ENCODE assay signal across 13 cellular contexts in the genomic region with DNA sequence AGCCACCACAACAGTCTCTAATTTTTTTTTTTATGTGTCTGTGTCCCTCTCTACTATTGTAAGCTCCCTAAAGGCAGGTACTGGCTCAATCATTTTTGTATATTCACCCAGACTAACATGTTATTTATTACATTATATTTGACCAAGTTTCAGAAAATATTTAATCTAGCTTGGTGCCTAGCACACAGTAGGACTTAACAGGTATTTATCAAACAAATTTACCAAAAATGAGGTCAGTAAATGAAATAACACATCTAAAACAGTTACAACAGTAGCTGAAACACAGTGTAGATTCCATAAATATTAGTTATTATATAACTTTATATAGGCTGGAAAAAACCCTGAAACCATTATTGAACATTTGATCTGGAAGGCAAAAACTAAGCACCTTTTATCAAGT. TPM values are rescaled to one million over a fixed set of nuclear protein-coding genes. Genes with fewer than 3 reads are reported as not detected.
A peak's percentile ranks its signal among the peaks of the same experiment; 100 is the strongest.
DNase-seq lines count a peak whose midpoint lies in the region; ATAC-seq and TF ChIP-seq lines count a peak whose summit lies in the region.
"Had no signal": no experiment of that assay in that cellular context is flagged by ENCODE, and none has a peak within 500 bp of the region (broad histone marks: within the 10 kb centered on the region; RNA-seq: fewer than 3 reads in every experiment).

No MANE protein-coding gene starts in this region.

- peak overlapping the region in 3 of 4 donors; percentile 39 to 66 (median 53) for H3K4me3 Mint-ChIP-seq in CD4-positive, CD25-positive, alpha-beta regulatory T cell
- H3K4me3 Mint-ChIP-seq in activated T-helper 2 cell treated with anti-CD3 and anti-CD28 coated beads, Interferon-gamma antibody, Interleukin-2, Interleukin-4, amounts not matched to agents 10 μg/mL and 5 μg/mL and 100 μg/mL, durations not matched to agents 14 hours and 24 hours and 36 hours (ENCODE audit: low read depth), result peak overlapping the region; percentile 66
- H3K4me3 Mint-ChIP-seq in natural killer cell, result peak overlapping the region; percentile 17

- H3K27me3 Mint-ChIP-seq in CD4-positive, CD25-positive, alpha-beta regulatory T cell, result peaks cover 4% of the 10 kb centered on the region
- H3K27me3 Mint-ChIP-seq in activated T-helper 2 cell treated with anti-CD3 and anti-CD28 coated beads, Interferon-gamma antibody, Interleukin-2, Interleukin-4, amounts not matched to agents 10 μg/mL and 5 μg/mL and 100 μg/mL, durations not matched to agents 14 hours and 24 hours and 36 hours (ENCODE audit: low read depth), result no peaks in the 10 kb centered on the region
- H3K27me3 Mint-ChIP-seq in natural killer cell (ENCODE audit: low read depth in 2 of 2), result peaks cover 4 to 8% of the 10 kb centered on the region in 2 donors

- no peak for ATAC-seq in CD4-positive, CD25-positive, alpha-beta regulatory T cell (ENCODE audit: low read depth in 2 of 2)
- ATAC-seq in natural killer cell, result no peak
- ATAC-seq: mucosa of descending colon had no signal

- peak overlapping the region; percentile 57 for H3K4me3 ChIP-seq in CD4-positive, CD25-positive, alpha-beta regulatory T cell (ENCODE audit: low read depth, low read length)
- peak overlapping the region; percentile 90 for H3K4me3 ChIP-seq in HAP-1
- H3K4me3 ChIP-seq: mucosa of descending colon had no signal

- DNase-seq in CD4-positive, CD25-positive, alpha-beta regulatory T cell, result no peak
- no peak for DNase-seq in HAP-1 (ENCODE audit: low spot score in 2 of 2)
- DNase-seq in activated T-helper 2 cell treated with anti-CD3 and anti-CD28 coated beads, Interferon-gamma antibody, Interleukin-2, Interleukin-4, amounts not matched to agents 10 μg/mL and 5 μg/mL and 100 μg/mL, durations not matched to agents 14 hours and 24 hours and 36 hours (ENCODE audit: low spot score), result no peak
- no peak for DNase-seq in natural killer cell
- no peak for DNase-seq in NCI-H2029 treated with DMSO at 0.1 percent for 48 hours (lab: John Stamatoyannopoulos, UW)
- DNase-seq in T-helper 9 cell, result no peak
- DNase-seq in GM13977 (ENCODE audit: low spot score), result no peak
- DNase-seq: Calu3, mucosa of descending colon, NCI-H2227 treated with DMSO at 0.1 percent for 48 hours, SHP77, small intestine had no signal

- no peaks in the 10 kb centered on the region for H3K27me3 ChIP-seq in CD4-positive, CD25-positive, alpha-beta regulatory T cell (ENCODE audit: control insufficient read depth, insufficient read depth, low read length)
- H3K27me3 ChIP-seq in HAP-1 (ENCODE audit: low read depth), result no peaks in the 10 kb centered on the region
- H3K27me3 ChIP-seq: ascending aorta had no signal

- peaks cover 9% of the 10 kb centered on the region for H3K36me3 ChIP-seq in CD4-positive, CD25-positive, alpha-beta regulatory T cell (ENCODE audit: control insufficient read depth, insufficient read depth, low read length)
- H3K36me3 ChIP-seq in HAP-1 (replicated peaks), result no peaks in the 10 kb centered on the region
- H3K36me3 ChIP-seq: ascending aorta had no signal

- H3K9me3 ChIP-seq in CD4-positive, CD25-positive, alpha-beta regulatory T cell (ENCODE audit: control insufficient read depth in 2 of 2, low read length in 2 of 2), result no peaks in the 10 kb centered on the region
- H3K9me3 ChIP-seq in HAP-1, result no peaks in the 10 kb centered on the region
- H3K9me3 ChIP-seq: ascending aorta, mucosa of descending colon had no signal

- in situ Hi-C loops in HAP-1 (cut with MboI; ENCODE audit: low sequenced_read_pairs) (loop anchor here (25.0 kb wide), 1 partner anchor 811 kb away; a partner anchor contains a TSS), GM13977 (cut with MboI; ENCODE audit: low pct_unique_long_range_greater_than_20kb, low sequenced_read_pairs, unreplicated experiment) (no loop called here)

- peak overlapping the region in 1 of 3 donors; percentile 59 for H3K27ac Mint-ChIP-seq in CD4-positive, CD25-positive, alpha-beta regulatory T cell
- no peak overlapping the region for H3K27ac Mint-ChIP-seq in activated T-helper 2 cell treated with anti-CD3 and anti-CD28 coated beads, Interferon-gamma antibody, Interleukin-2, Interleukin-4, amounts not matched to agents 10 μg/mL and 5 μg/mL and 100 μg/mL, durations not matched to agents 14 hours and 24 hours and 36 hours
- peak overlapping the region; percentile 71 to 74 for H3K27ac Mint-ChIP-seq in natural killer cell

- no peaks in the 10 kb centered on the region for H3K9me3 Mint-ChIP-seq in CD4-positive, CD25-positive, alpha-beta regulatory T cell
- H3K9me3 Mint-ChIP-seq in activated T-helper 2 cell treated with anti-CD3 and anti-CD28 coated beads, Interferon-gamma antibody, Interleukin-2, Interleukin-4, amounts not matched to agents 10 μg/mL and 5 μg/mL and 100 μg/mL, durations not matched to agents 14 hours and 24 hours and 36 hours, result no peaks in the 10 kb centered on the region
- no peaks in the 10 kb centered on the region for H3K9me3 Mint-ChIP-seq in natural killer cell

- no peak overlapping the region for H3K27ac ChIP-seq in CD4-positive, CD25-positive, alpha-beta regulatory T cell (ENCODE audit: insufficient read depth, low read length, poor library complexity, severe bottlenecking)
- H3K27ac ChIP-seq: ascending aorta had no signal

- intact Hi-C loops in activated T-helper 2 cell treated with anti-CD3 and anti-CD28 coated beads, Interferon-gamma antibody, Interleukin-2, Interleukin-4, amounts not matched to agents 10 μg/mL and 5 μg/mL and 100 μg/mL, durations not matched to agents 14 hours and 24 hours and 36 hours (cut with micrococcal nuclease), result loop anchor here (5.0 to 10.0 kb wide), 2 partner anchors 34 to 331 kb away; no protein-coding TSS in a partner anchor
- intact Hi-C loops in natural killer cell (cut with micrococcal nuclease), result loop anchor here (5.0 kb wide), 1 partner anchor 34 kb away; no protein-coding TSS in a partner anchor

- no peak for TF ChIP-seq CTCF in natural killer cell (IDR thresholded peaks at IDR 0.05)
- TF ChIP-seq CTCF in GM13977 (IDR thresholded peaks at IDR 0.05; ENCODE audit: extremely low read depth, insufficient read depth, missing control alignments), result no peak

- peaks cover 60% of the 10 kb centered on the region for H3K4me1 ChIP-seq in CD4-positive, CD25-positive, alpha-beta regulatory T cell (ENCODE audit: control insufficient read depth, insufficient read depth, low read length, poor library complexity, severe bottlenecking)
- H3K4me1 ChIP-seq in HAP-1, result peaks cover 22% of the 10 kb centered on the region

- H3K4me1 Mint-ChIP-seq in CD4-positive, CD25-positive, alpha-beta regulatory T cell, result peaks cover 15 to 45% (median 35%) of the 10 kb centered on the region in 4 donors
- H3K4me1 Mint-ChIP-seq in activated T-helper 2 cell treated with anti-CD3 and anti-CD28 coated beads, Interferon-gamma antibody, Interleukin-2, Interleukin-4, amounts not matched to agents 10 μg/mL and 5 μg/mL and 100 μg/mL, durations not matched to agents 14 hours and 24 hours and 36 hours (ENCODE audit: low read depth), result peaks cover 45% of the 10 kb centered on the region
- H3K4me1 Mint-ChIP-seq in natural killer cell, result peaks cover 28 to 32% of the 10 kb centered on the region in 2 donors

- H3K36me3 Mint-ChIP-seq in CD4-positive, CD25-positive, alpha-beta regulatory T cell, result peaks cover 10% of the 10 kb centered on the region
- peaks cover 39% of the 10 kb centered on the region for H3K36me3 Mint-ChIP-seq in activated T-helper 2 cell treated with anti-CD3 and anti-CD28 coated beads, Interferon-gamma antibody, Interleukin-2, Interleukin-4, amounts not matched to agents 10 μg/mL and 5 μg/mL and 100 μg/mL, durations not matched to agents 14 hours and 24 hours and 36 hours (ENCODE audit: low read depth)
- no peaks in the 10 kb centered on the region for H3K36me3 Mint-ChIP-seq in natural killer cell

RNA-seq across cellular contexts. Expression of a gene that starts 2.7 kb away (rescaled TPM):
- 143 TPM for total RNA-seq in CD4-positive, CD25-positive, alpha-beta regulatory T cell
- polyA plus RNA-seq in CD4-positive, CD25-positive, alpha-beta regulatory T cell, result 10 to 100 TPM; 62.4 to 77.3 (median 74.0) TPM
- total RNA-seq in activated T-helper 2 cell treated with anti-CD3 and anti-CD28 coated beads, Interferon-gamma antibody, Interleukin-2, Interleukin-4, amounts not matched to agents 10 μg/mL and 5 μg/mL and 100 μg/mL, durations not matched to agents 14 hours and 24 hours and 36 hours, result 177 and 182 TPM in 2 replicates
- total RNA-seq in natural killer cell, result 100 to 1,000 TPM; 122 to 165 (median 145) TPM
